Comparison of ENCODE assay signal across 8 cellular contexts in the genomic region with DNA sequence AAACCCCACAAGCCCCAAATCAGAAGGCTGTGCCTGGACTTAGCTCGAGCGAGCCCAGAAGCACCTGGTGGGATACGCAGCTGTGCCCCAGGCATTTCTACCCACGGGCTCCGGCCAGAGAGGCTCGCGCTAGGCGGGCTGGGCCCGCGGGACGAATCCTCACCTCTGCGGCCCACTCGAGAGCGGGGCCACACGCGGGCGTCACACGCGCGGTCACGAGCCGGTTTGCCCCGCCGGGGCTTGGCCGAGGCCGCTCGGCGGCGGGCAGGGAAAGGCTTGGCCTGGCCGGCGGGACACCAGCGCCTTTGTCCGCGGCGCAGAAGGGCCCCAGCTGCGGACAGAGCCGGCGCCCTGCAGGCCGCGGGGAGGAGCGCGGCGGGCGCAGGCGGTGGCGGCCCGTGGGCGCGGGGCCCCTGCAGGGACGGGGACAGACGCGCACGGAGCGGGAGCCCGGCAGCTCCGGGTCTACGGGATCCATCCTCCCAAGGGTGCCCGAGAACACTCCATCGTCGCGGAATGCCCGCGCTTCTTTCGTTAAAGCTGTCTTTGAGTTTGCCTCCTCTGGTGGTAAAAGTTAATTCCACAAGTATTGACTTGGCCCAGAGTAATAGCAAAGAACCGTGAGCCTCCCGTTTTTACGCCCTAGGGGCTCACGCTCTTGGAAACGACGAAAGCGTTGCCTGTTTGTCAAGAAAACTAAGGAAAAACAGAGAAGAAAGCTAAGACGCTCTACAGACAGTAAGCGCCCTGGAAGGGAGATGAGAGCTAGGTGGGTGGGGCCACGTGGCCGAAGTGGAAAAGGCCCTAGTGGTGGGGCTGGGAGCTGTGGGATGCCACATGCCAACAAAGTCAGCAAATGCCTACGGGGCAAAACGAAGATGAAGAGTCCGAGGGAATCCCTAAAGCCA. TPM values are rescaled to one million over a fixed set of nuclear protein-coding genes. Genes with fewer than 3 reads are reported as not detected.
DNase-seq lines count a peak whose midpoint lies in the region; ATAC-seq and TF ChIP-seq lines count a peak whose summit lies in the region.

No MANE protein-coding gene starts in this region.

- ATAC-seq in naive B cell (ENCODE audit: low read depth in 2 of 2) (peak; percentile 75 to 79), GM18519 (IDR thresholded peaks at IDR 0.05; ENCODE audit: low FRiP score, unreplicated experiment) (no peak)

- H3K4me3 ChIP-seq in AG09309 (ENCODE audit: control insufficient read depth, low read depth, low read length) (peak overlapping the region; percentile 27), fibroblast of mammary gland (ENCODE audit: control insufficient read depth, low read depth, low read length) (peak overlapping the region; percentile 40)

- peaks cover 39 to 68% (median 40%) of the 10 kb centered on the region in 3 donors for H3K27me3 Mint-ChIP-seq in naive B cell

- peak; percentile 59 for TF ChIP-seq CTCF in AG09309 (IDR thresholded peaks at IDR 0.05; ENCODE audit: control insufficient read depth, insufficient read depth, low read depth, low read length, missing control alignments)
- TF ChIP-seq CTCF in fibroblast of mammary gland (conservative IDR thresholded peaks at IDR 0.05; ENCODE audit: control insufficient read depth, insufficient read depth, low read depth, low read length), result no peak

- peak overlapping the region; percentile 91 for H3K27ac ChIP-seq in substantia nigra (ENCODE audit: low read depth, low read length, poor library complexity, severe bottlenecking)

- peaks cover 0 to 1% (median 0%) of the 10 kb centered on the region in 7 donors for H3K9me3 Mint-ChIP-seq in naive B cell

- DNase-seq in AG09309 (ENCODE audit: low read depth), result peak; percentile 10
- DNase-seq in HuH-7 (ENCODE audit: low spot score), result peak; percentile 47
- peak; percentile 22 for DNase-seq in activated T-cell treated with anti-CD3 and anti-CD28 coated beads for 24 hours (ENCODE audit: low read depth)
- peak; percentile 59 for DNase-seq in fibroblast of mammary gland (ENCODE audit: low read depth)
- DNase-seq in naive B cell, result peak; percentile 15
- peak in 44 of 49 donors; percentile 30 to 79 (median 56) for DNase-seq in substantia nigra (lab: John Stamatoyannopoulos, UW)
- no peak for DNase-seq in NCI-H128 (lab: John Stamatoyannopoulos, UW; ENCODE audit: unreplicated experiment)

- peak overlapping the region; percentile 55 to 87 (median 86) for H3K4me3 Mint-ChIP-seq in naive B cell

- peaks cover 6 to 11% (median 8%) of the 10 kb centered on the region in 3 donors for H3K4me1 Mint-ChIP-seq in naive B cell

- H3K36me3 Mint-ChIP-seq in naive B cell, result no peaks in the 10 kb centered on the region

- peak overlapping the region in 1 of 6 donors; percentile 0 for H3K27ac Mint-ChIP-seq in naive B cell

RNA-seq across cellular contexts. Expression of a gene that starts 26.4 kb away (rescaled TPM):
- polyA plus RNA-seq in naive B cell (ENCODE audit: low read depth in 6 of 6), result not detected

RNA-seq across cellular contexts. Expression of a gene that starts 41.3 kb away (rescaled TPM):
- 10 to 100 TPM in 4 of 6 donors, 1 to 10 TPM in 2; 6.9 to 18.0 (median 11.4) TPM for polyA plus RNA-seq in naive B cell (ENCODE audit: low read depth in 6 of 6)
